In the genomic region with DNA sequence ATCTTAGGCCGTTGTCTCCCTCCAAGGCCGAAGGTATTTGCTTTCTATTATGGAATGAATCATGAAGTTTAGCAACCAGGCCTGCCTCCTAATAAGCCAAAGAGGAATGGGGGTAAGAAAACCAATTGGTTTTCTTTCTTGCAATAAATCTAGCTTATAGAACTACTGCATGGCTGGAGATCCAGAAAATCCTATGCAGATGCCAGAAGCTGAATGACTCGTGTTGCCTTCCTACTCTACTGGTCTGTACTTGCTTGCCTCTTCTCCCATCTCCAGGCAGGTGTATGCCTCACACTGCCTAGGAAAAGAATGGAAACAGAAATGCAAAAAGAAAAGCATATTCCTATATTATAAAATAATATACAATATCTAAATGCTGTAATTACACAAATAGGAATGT, we compare ENCODE assay signal across 27 cellular contexts. TPM values are rescaled to one million over a fixed set of nuclear protein-coding genes. Genes with fewer than 3 reads are reported as not detected.
DNase-seq lines count a peak whose midpoint lies in the region; ATAC-seq and TF ChIP-seq lines count a peak whose summit lies in the region.
"Had no signal": no experiment of that assay in that cellular context is flagged by ENCODE, and none has a peak within 500 bp of the region (broad histone marks: within the 10 kb centered on the region; RNA-seq: fewer than 3 reads in every experiment).

No MANE protein-coding gene starts in this region.

- TF ChIP-seq CTCF in RWPE1 (conservative IDR thresholded peaks at IDR 0.05; ENCODE audit: low read depth) (no peak), smooth muscle cell (IDR thresholded peaks at IDR 0.05; ENCODE audit: borderline replicate concordance, insufficient read depth, poor library complexity, severe bottlenecking) (no peak)

- no peak overlapping the region for H3K9ac ChIP-seq in smooth muscle cell (ENCODE audit: low read depth)

- no peaks in the 10 kb centered on the region for H4K20me1 ChIP-seq in smooth muscle cell (ENCODE audit: low read depth)

- no peaks in the 10 kb centered on the region for H3K36me3 Mint-ChIP-seq in activated CD4-positive, alpha-beta T cell treated with anti-CD3 and anti-CD28 coated beads, Interleukin-2, amount 10 ng/mL, durations not matched to agents 24 days and 14 days (ENCODE audit: low read depth)
- H3K36me3 Mint-ChIP-seq: CD8-positive, alpha-beta T cell had no signal

- peaks cover 6% of the 10 kb centered on the region for H3F3A ChIP-seq in smooth muscle cell (ENCODE audit: low read depth)

- H3K4me1 Mint-ChIP-seq in activated CD4-positive, alpha-beta T cell treated with anti-CD3 and anti-CD28 coated beads, Interleukin-2, amount 10 ng/mL, durations not matched to agents 24 days and 14 days: peaks cover 44% of the 10 kb centered on the region

- no peak overlapping the region for H3K4me3 Mint-ChIP-seq in activated CD4-positive, alpha-beta T cell treated with anti-CD3 and anti-CD28 coated beads, Interleukin-2, amount 10 ng/mL, durations not matched to agents 24 days and 14 days
- H3K4me3 Mint-ChIP-seq: CD8-positive, alpha-beta T cell had no signal

- H3K4me1 ChIP-seq in smooth muscle cell (ENCODE audit: low read depth): no peaks in the 10 kb centered on the region
- H3K4me1 ChIP-seq: Caco-2 had no signal

- 80% methylated on average over 3 of the region's 3 CpGs for WGBS in smooth muscle cell (ENCODE audit: low lambda C conversion rate)

- peaks cover 4% of the 10 kb centered on the region for H3K27me3 Mint-ChIP-seq in activated CD4-positive, alpha-beta T cell treated with anti-CD3 and anti-CD28 coated beads, Interleukin-2, amount 10 ng/mL, durations not matched to agents 24 days and 14 days

- peaks cover 4% of the 10 kb centered on the region for H3K27me3 ChIP-seq in smooth muscle cell (ENCODE audit: low read depth)

- H3K4me2 ChIP-seq in smooth muscle cell: peak overlapping the region; percentile 70
- H3K4me2 ChIP-seq: PC-9 had no signal

- H3K27ac ChIP-seq in RWPE1: peak overlapping the region; percentile 94
- H3K27ac ChIP-seq in smooth muscle cell (ENCODE audit: low read depth): peak overlapping the region; percentile 67
- H3K27ac ChIP-seq: 22Rv1, C4-2B, PC-9 had no signal

- no peaks in the 10 kb centered on the region for H3K9me3 Mint-ChIP-seq in activated CD4-positive, alpha-beta T cell treated with anti-CD3 and anti-CD28 coated beads, Interleukin-2, amount 10 ng/mL, durations not matched to agents 24 days and 14 days
- H3K9me3 Mint-ChIP-seq: CD8-positive, alpha-beta T cell had no signal

- POLR2A ChIA-PET in RWPE1 (lab: Yijun Ruan, JAX; ENCODE audit: low non-redundant PET): no interaction called here

- H2AFZ ChIP-seq in smooth muscle cell (ENCODE audit: low read depth): no peak overlapping the region
- H2AFZ ChIP-seq: PC-9 had no signal

- H3K4me3 ChIP-seq in smooth muscle cell: no peak overlapping the region
- H3K4me3 ChIP-seq: K562, PC-9 had no signal

- intact Hi-C loops in activated CD4-positive, alpha-beta T cell treated with anti-CD3 and anti-CD28 coated beads, Interleukin-2, amount 10 ng/mL, durations not matched to agents 24 days and 14 days (cut with micrococcal nuclease): loop anchor here (10.0 kb wide), 1 partner anchor 169 kb away; no protein-coding TSS in a partner anchor

- no peaks in the 10 kb centered on the region for H3K79me2 ChIP-seq in smooth muscle cell (ENCODE audit: low read depth)

- CTCF ChIA-PET in RWPE1 (lab: Yijun Ruan, JAX): interaction anchor here (0.6 to 1.4 kb wide), 5 partner anchors 10 to 158 kb away, joined by 3 to 6 read pairs (median 4); no protein-coding TSS in a partner anchor

- H3K36me3 ChIP-seq in smooth muscle cell (ENCODE audit: low read depth): no peaks in the 10 kb centered on the region

- no peak for DNase-seq in activated CD4-positive, alpha-beta T cell treated with anti-CD3 and anti-CD28 coated beads, Interleukin-2, amount 10 ng/mL, durations not matched to agents 24 days and 14 days
- no peak for DNase-seq in activated CD4-positive, alpha-beta T cell treated with anti-CD3 and anti-CD28 coated beads, Interleukin-2, amount 50 U/mL, for 48 hours
- peak; percentile 78 for DNase-seq in RWPE1 (ENCODE audit: low spot score)
- no peak for DNase-seq in smooth muscle cell (lab: John Stamatoyannopoulos, UW; ENCODE audit: unreplicated experiment)
- DNase-seq in C1 segment of cervical spinal cord (lab: John Stamatoyannopoulos, UW): no peak
- no peak for DNase-seq in NCI-H2227 treated with DMSO at 0.1 percent for 48 hours (lab: John Stamatoyannopoulos, UW)
- DNase-seq: Caco-2; CD8-positive, alpha-beta T cell; Kasumi-1; MV-4-11; NCI-H1105 treated with DMSO at 0.1 percent for 48 hours; NCI-H2029; NCI-H446 treated with DMSO at 0.1 percent for 48 hours; NCI-H526; NCI-H82; NK-92 treated with Interleukin-12 subunit alpha and Interleukin-12 subunit beta, amount 100 ng/mL, for 24 hours; PC-9; SHP77 had no signal

- H3K27ac Mint-ChIP-seq in activated CD4-positive, alpha-beta T cell treated with anti-CD3 and anti-CD28 coated beads, Interleukin-2, amount 10 ng/mL, durations not matched to agents 24 days and 14 days: peak overlapping the region; percentile 40
- H3K27ac Mint-ChIP-seq: CD8-positive, alpha-beta T cell had no signal

- no peaks in the 10 kb centered on the region for H3K9me3 ChIP-seq in smooth muscle cell (replicated peaks; ENCODE audit: low read depth)
- H3K9me3 ChIP-seq: Caco-2 had no signal

- peak; percentile 58 for ATAC-seq in esophagus mucosa
- ATAC-seq in HG03196 (IDR thresholded peaks at IDR 0.05; ENCODE audit: unreplicated experiment): no peak
- ATAC-seq: CD8-positive, alpha-beta T cell; HCT116; HepG2; K562 had no signal

RNA-seq across cellular contexts. Expression of a gene that starts 31.1 kb away (rescaled TPM):
- total RNA-seq in activated CD4-positive, alpha-beta T cell treated with anti-CD3 and anti-CD28 coated beads, Interleukin-2, amount 10 ng/mL, durations not matched to agents 24 days and 14 days: 93.2 and 97.2 TPM in 2 replicates
- 2.7 TPM for total RNA-seq in esophagus mucosa
- 0.76 and 1.4 TPM in 2 replicates for total RNA-seq in smooth muscle cell
- 1.1 and 1.3 TPM in 2 replicates for polyA plus RNA-seq in smooth muscle cell
- total RNA-seq: Caco-2, HepG2, M059J had no signal

RNA-seq across cellular contexts. Expression of a gene that starts 31.5 kb away (rescaled TPM):
- total RNA-seq in activated CD4-positive, alpha-beta T cell treated with anti-CD3 and anti-CD28 coated beads, Interleukin-2, amount 10 ng/mL, durations not matched to agents 24 days and 14 days: not detected in 2 replicates
- 0.36 TPM for total RNA-seq in esophagus mucosa
- total RNA-seq in smooth muscle cell: 0.94 and 0.99 TPM in 2 replicates
- not detected in 2 replicates for polyA plus RNA-seq in smooth muscle cell
- total RNA-seq: Caco-2; CD8-positive, alpha-beta T cell; H1; HepG2; M059J had no signal
- polyA plus RNA-seq: HepG2 had no signal

Comparison
In these comparisons a context has a peak if more than half of its experiments do, and no peak if none do; other contexts are left out.
1. RNA of a gene that starts 31.1 kb away (total RNA-seq): 93.2 to 97.2 TPM in activated CD4-positive, alpha-beta T cell treated with anti-CD3 and anti-CD28 coated beads, Interleukin-2, amount 10 ng/mL, durations not matched to agents 24 days and 14 days; 2.7 TPM in esophagus mucosa (single experiment) and 0.76 to 1.4 TPM in smooth muscle cell; every median in the first group is over 10 times any median in the second.